ENCODE assay signal across 8 cellular contexts in the genomic region with DNA sequence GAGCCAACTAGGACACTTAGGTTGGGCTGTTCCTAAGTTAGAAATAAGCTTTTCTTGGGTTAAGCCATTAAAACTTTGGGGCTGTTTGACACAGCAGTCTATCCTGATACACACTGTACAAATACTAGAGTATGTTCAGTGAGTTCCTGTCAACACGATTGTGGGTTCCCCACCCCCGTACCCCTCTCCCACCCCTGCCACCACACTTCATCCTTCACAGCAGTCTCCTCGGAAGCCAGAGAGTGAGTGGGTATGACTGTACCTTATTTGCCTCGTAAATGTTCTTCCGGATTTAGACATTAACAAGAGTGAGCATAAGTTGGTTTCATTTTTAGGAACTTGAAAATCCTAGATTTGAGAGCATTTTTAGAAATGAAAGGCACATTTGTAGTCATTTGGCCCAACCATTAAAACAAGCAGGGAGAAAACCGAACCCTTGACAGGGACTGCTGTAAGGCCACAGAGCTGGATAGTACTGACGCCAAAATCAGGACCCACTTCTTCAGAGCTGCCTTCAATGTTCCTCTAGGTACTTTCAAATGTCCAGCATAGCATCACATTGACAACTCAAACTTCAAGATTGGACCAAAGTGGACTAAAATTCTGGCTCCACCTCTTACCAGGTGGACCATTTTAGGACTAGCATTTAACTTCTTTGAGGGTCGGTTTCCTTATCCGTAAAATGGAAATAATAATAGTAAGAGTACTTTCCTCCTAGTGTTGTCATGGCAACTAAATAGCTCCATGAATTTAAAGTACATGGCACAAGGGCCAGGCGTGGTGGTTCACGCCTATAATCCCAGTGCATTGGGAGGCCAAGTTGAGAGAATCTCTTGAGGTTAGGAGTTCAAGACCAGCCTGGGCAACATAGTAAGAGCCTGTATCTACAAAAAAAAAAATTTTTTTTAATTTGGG.
DNase-seq lines count a peak whose midpoint lies in the region; ATAC-seq and TF ChIP-seq lines count a peak whose summit lies in the region.

No MANE protein-coding gene starts in this region.

- DNase-seq in DND-41, result no peak
- peak; percentile 49 for DNase-seq in KBM-7
- peak; percentile 27 for DNase-seq in activated T-helper 9 cell treated with anti-CD3 and anti-CD28 coated beads, Interleukin-2, amount 50 U/mL, for 16 hours (ENCODE audit: low read depth)
- peak; percentile 46 for DNase-seq in stimulated activated CD4-positive, alpha-beta T cell treated with anti-CD3 and anti-CD28 coated beads, Interleukin-1b, Interleukin-23, amount 100 ng/mL, for 48 hours
- DNase-seq in NCI-H345 (lab: John Stamatoyannopoulos, UW), result no peak
- no peak for DNase-seq in hepatic stellate cell (ENCODE audit: low spot score)
- no peak for DNase-seq in NCI-H2029 treated with DMSO at 0.1 percent for 48 hours (lab: John Stamatoyannopoulos, UW)

- no peak overlapping the region for H2AFZ ChIP-seq in DND-41 (ENCODE audit: low read depth, low read length)

- H3K9ac ChIP-seq in DND-41 (ENCODE audit: low read depth, low read length), result no peak overlapping the region

- no peaks in the 10 kb centered on the region for H4K20me1 ChIP-seq in DND-41 (ENCODE audit: insufficient read depth, low read length)

- no peaks in the 10 kb centered on the region for H3K36me3 ChIP-seq in DND-41 (ENCODE audit: insufficient read depth, low read length)

- no peak overlapping the region for H3K4me3 ChIP-seq in DND-41 (ENCODE audit: low read depth in 1 of 2, low read length in 2 of 2)

- no peak for TF ChIP-seq CTCF in DND-41 (IDR thresholded peaks at IDR 0.05; ENCODE audit: borderline replicate concordance, extremely low read depth, low read length, poor library complexity, severe bottlenecking)

- ATAC-seq in DND-41 (ENCODE audit: insufficient read depth, low read depth) (peak; percentile 27; the same call in 1 of the 3 replicates), GM21423 (IDR thresholded peaks at IDR 0.05; ENCODE audit: unreplicated experiment) (peak; percentile 84)

- H3K79me2 ChIP-seq in DND-41 (ENCODE audit: insufficient read depth, low read length), result no peaks in the 10 kb centered on the region

- H3K27ac ChIP-seq in DND-41 (ENCODE audit: low read length), result no peak overlapping the region

- H3K4me1 ChIP-seq in DND-41 (ENCODE audit: insufficient read depth, low read length), result no peaks in the 10 kb centered on the region

- H3K4me2 ChIP-seq in DND-41 (ENCODE audit: insufficient read depth, low read length), result no peak overlapping the region

- in situ Hi-C loops in KBM-7 (cut with MboI; ENCODE audit: low pct_unique_long_range_greater_than_20kb, low sequenced_read_pairs), result no loop called here

- H3K27me3 ChIP-seq in DND-41 (ENCODE audit: insufficient read depth, low read length, poor library complexity), result peaks cover 1% of the 10 kb centered on the region

- H3K9me3 ChIP-seq in DND-41 (ENCODE audit: insufficient read depth, low read length, severe bottlenecking), result no peaks in the 10 kb centered on the region

Comparison
In these comparisons a context has a peak if more than half of its experiments do, and no peak if none do; other contexts are left out.
1. DNase-seq: peak in KBM-7 (single experiment), activated T-helper 9 cell treated with anti-CD3 and anti-CD28 coated beads, Interleukin-2, amount 50 U/mL, for 16 hours (single experiment) and stimulated activated CD4-positive, alpha-beta T cell treated with anti-CD3 and anti-CD28 coated beads, Interleukin-1b, Interleukin-23, amount 100 ng/mL, for 48 hours (single experiment); none in DND-41 (single experiment), NCI-H345 (single experiment), hepatic stellate cell (single experiment) and NCI-H2029 treated with DMSO at 0.1 percent for 48 hours (single experiment).